11 cellular contexts compared by ENCODE assay signal in genomic region chr1:154440031-154440430, GRCh38. TPM values are rescaled to one million over a fixed set of nuclear protein-coding genes. Genes with fewer than 3 reads are reported as not detected.
A peak's percentile ranks its signal among the peaks of the same experiment; 100 is the strongest.
DNase-seq lines count a peak whose midpoint lies in the region; ATAC-seq, FAIRE-seq and TF ChIP-seq lines count a peak whose summit lies in the region.
"Had no signal": no experiment of that assay in that cellular context is flagged by ENCODE, and none has a peak within 500 bp of the region (broad histone marks: within the 10 kb centered on the region; RNA-seq: fewer than 3 reads in every experiment).

No MANE protein-coding gene starts in this region.

- peak; percentile 65 for FAIRE-seq in GM12891 (lab: Jason Lieb, UNC)

- no peaks in the 10 kb centered on the region for H3K9me3 Mint-ChIP-seq in activated naive CD8-positive, alpha-beta T cell treated with anti-CD3 and anti-CD28 coated beads, Interleukin-2, amount 10 ng/mL, durations not matched to agents 7 days and 5 days

- H3K4me1 ChIP-seq in HEK293 (ENCODE audit: control insufficient read depth, insufficient read depth, low read length) = peaks cover 2% of the 10 kb centered on the region; the same call in 1 of the 2 replicates
- H3K4me1 ChIP-seq in neutrophil (ENCODE audit: control insufficient read depth in 1 of 2, insufficient read depth in 1 of 2, low read depth in 1 of 2, low read length in 1 of 2) = peaks cover 8 to 21% of the 10 kb centered on the region in 2 experiments

- H3K27ac Mint-ChIP-seq in activated naive CD8-positive, alpha-beta T cell treated with anti-CD3 and anti-CD28 coated beads, Interleukin-2, amount 10 ng/mL, durations not matched to agents 7 days and 5 days = peak overlapping the region; percentile 76

- CTCF ChIA-PET in HEK293 (lab: Yijun Ruan, JAX) = interaction anchor here (1.2 kb wide), 1 partner anchor 95 kb away, joined by 3 read pairs; no protein-coding TSS in a partner anchor

- H3K27me3 ChIP-seq in neutrophil = no peaks in the 10 kb centered on the region

- no peak for DNase-seq in GM12891 (ENCODE audit: insufficient read length, low spot score)
- no peak for DNase-seq in activated naive CD8-positive, alpha-beta T cell treated with anti-CD3 and anti-CD28 coated beads, Interleukin-2, amount 10 ng/mL, durations not matched to agents 7 days and 5 days
- no peak for DNase-seq in posterior vena cava (ENCODE audit: low spot score)
- DNase-seq in HPDE6-E6E7 (ENCODE audit: extremely low spot score) = no peak
- no peak for DNase-seq in NCI-H1436 treated with DMSO at 0.1 percent for 48 hours (lab: John Stamatoyannopoulos, UW)
- DNase-seq: NCI-H82, substantia nigra had no signal

- no peaks in the 10 kb centered on the region for H3K36me3 Mint-ChIP-seq in activated naive CD8-positive, alpha-beta T cell treated with anti-CD3 and anti-CD28 coated beads, Interleukin-2, amount 10 ng/mL, durations not matched to agents 7 days and 5 days

- TF ChIP-seq POLR2A in GM12891 (IDR thresholded peaks at IDR 0.05; ENCODE audit: low read depth, low read length) = no peak

- H3K4me3 ChIP-seq in HEK293 (ENCODE audit: low read depth, low read length) = no peak overlapping the region
- no peak overlapping the region for H3K4me3 ChIP-seq in neutrophil (ENCODE audit: low read depth in 1 of 2, low read length in 1 of 2)
- H3K4me3 ChIP-seq: SK-N-MC had no signal

- POLR2A ChIA-PET in HEK293 (lab: Yijun Ruan, JAX) = no interaction called here
- POLR2A ChIA-PET in activated naive CD8-positive, alpha-beta T cell treated with anti-CD3 and anti-CD28 coated beads, Interleukin-2, amount 10 ng/mL, durations not matched to agents 7 days and 5 days (lab: Charles Lee) = interaction anchor here (0.7 to 1.0 kb wide), 2 partner anchors 20 to 24 kb away, joined by 3 read pairs; no protein-coding TSS in a partner anchor

- H3K4me3 Mint-ChIP-seq in activated naive CD8-positive, alpha-beta T cell treated with anti-CD3 and anti-CD28 coated beads, Interleukin-2, amount 10 ng/mL, durations not matched to agents 7 days and 5 days = peak overlapping the region; percentile 69

- TF ChIP-seq CTCF in HEK293 (tag by site-specific recombination; IDR thresholded peaks at IDR 0.05) (no peak), neutrophil (IDR thresholded peaks at IDR 0.05) (no peak)

- H3K27ac ChIP-seq in HEK293 (ENCODE audit: extremely low read depth, low read depth, low read length) (no peak overlapping the region), neutrophil (peak overlapping the region; percentile 70)
- H3K27ac ChIP-seq: SK-N-MC had no signal

- H3K27me3 Mint-ChIP-seq in activated naive CD8-positive, alpha-beta T cell treated with anti-CD3 and anti-CD28 coated beads, Interleukin-2, amount 10 ng/mL, durations not matched to agents 7 days and 5 days = peaks cover 18% of the 10 kb centered on the region

- H3K9me3 ChIP-seq in HEK293 (ENCODE audit: control insufficient read depth, insufficient read depth, low read depth, low read length) (no peaks in the 10 kb centered on the region), neutrophil (no peaks in the 10 kb centered on the region)

- intact Hi-C loops in posterior vena cava (cut with DNase I) = loop anchor here in 1 of 2 donors (10.0 kb wide), 1 partner anchor 85 kb away; no protein-coding TSS in a partner anchor

- H3K36me3 ChIP-seq in HEK293 (ENCODE audit: control insufficient read depth in 2 of 2, insufficient read depth in 1 of 2, low read length in 2 of 2) (no peaks in the 10 kb centered on the region), neutrophil (peaks cover 99% of the 10 kb centered on the region)

- no peak for ATAC-seq in activated naive CD8-positive, alpha-beta T cell treated with anti-CD3 and anti-CD28 coated beads, Interleukin-2, amount 10 ng/mL, durations not matched to agents 7 days and 5 days (ENCODE audit: low read depth)
- ATAC-seq in HG02840 (IDR thresholded peaks at IDR 0.05; ENCODE audit: low FRiP score, unreplicated experiment) = no peak

- H3K4me1 Mint-ChIP-seq in activated naive CD8-positive, alpha-beta T cell treated with anti-CD3 and anti-CD28 coated beads, Interleukin-2, amount 10 ng/mL, durations not matched to agents 7 days and 5 days = peaks cover 35% of the 10 kb centered on the region

TF ChIP-seq in GM12891, 5 proteins besides CTCF, POLR2A, EP300 and RAD21:
- TF ChIP-seq TAF1 (IDR thresholded peaks at IDR 0.05; ENCODE audit: low read depth, low read length) (no peak), SPI1 (IDR thresholded peaks at IDR 0.05; ENCODE audit: low read depth, low read length) (no peak), POLR2AphosphoS5 (IDR thresholded peaks at IDR 0.05; ENCODE audit: low read depth, low read length) (no peak), PAX5 (IDR thresholded peaks at IDR 0.05; ENCODE audit: insufficient read depth, low read length, severe bottlenecking) (no peak), POU2F2 (IDR thresholded peaks at IDR 0.05; ENCODE audit: low read depth, low read length) (no peak)
TF ChIP-seq in GM12891: peak in this region for 0.

TF ChIP-seq in HEK293, 187 proteins besides CTCF, POLR2A, EP300 and RAD21:
- TF ChIP-seq ZNF664 (tag by site-specific recombination; IDR thresholded peaks at IDR 0.05) (no peak), ZNF146 (tag by site-specific recombination; IDR thresholded peaks at IDR 0.05) (peak; percentile 59)
TF ChIP-seq in HEK293: peak in this region for 1.

RNA-seq across cellular contexts. Expression of gene IL6R, which starts 34.9 kb away (rescaled TPM):
- 4.9 TPM for polyA plus RNA-seq in GM12891 (2012; ENCODE audit: low read depth, missing spikeins)
- total RNA-seq in activated naive CD8-positive, alpha-beta T cell treated with anti-CD3 and anti-CD28 coated beads, Interleukin-2, amount 10 ng/mL, durations not matched to agents 7 days and 5 days = 1 to 10 TPM; 4.6 to 6.3 TPM
- total RNA-seq in posterior vena cava = 10 to 100 TPM; 19.6 to 24.1 TPM
